20 cellular contexts compared by ENCODE assay signal in genomic region chr13:25630327-25630726, GRCh38.
"Had no signal": no experiment of that assay in that cellular context is flagged by ENCODE, and none has a peak within 500 bp of the region (broad histone marks: within the 10 kb centered on the region; RNA-seq: fewer than 3 reads in every experiment).

No MANE protein-coding gene starts in this region.

- DNase-seq: activated CD4-positive, alpha-beta memory T cell treated with anti-CD3 and anti-CD28 coated beads, Interleukin-2, amount 10 ng/mL, durations not matched to agents 7 days and 5 days; activated CD4-positive, alpha-beta T cell treated with anti-CD3 and anti-CD28 coated beads for 48 hours; activated CD4-positive, CD25-positive, alpha-beta regulatory T cell; activated CD8-positive, alpha-beta memory T cell treated with anti-CD3 and anti-CD28 coated beads, Interleukin-2, amount 10 ng/mL, durations not matched to agents 7 days and 5 days; activated naive CD4-positive, alpha-beta T cell treated with Interleukin-2 at 50 U/mL for 16 hours; activated naive CD8-positive, alpha-beta T cell treated with anti-CD3 and anti-CD28 coated beads, Interleukin-2, amount 50 U/mL, for 24 hours; activated T-cell treated with anti-CD3 and anti-CD28 coated beads, Interleukin-2, amount 50 U/mL, for 24 hours; anterior cingulate cortex; cerebellar nuclear complex; cortex of kidney; mesenchymal stem cell; mucosa of descending colon; naive B cell; right cardiac atrium; small intestine; stimulated activated CD4-positive, alpha-beta T cell treated with anti-CD3 and anti-CD28 coated beads, Interleukin-15, amount 100 ng/mL, for 24 hours; stimulated activated CD4-positive, alpha-beta T cell treated with anti-CD3 and anti-CD28 coated beads, Interleukin-2, amount 100 ng/mL, for 48 hours; T-helper 9 cell; transverse colon; uterus had no signal

- ATAC-seq: activated CD8-positive, alpha-beta memory T cell treated with anti-CD3 and anti-CD28 coated beads, Interleukin-2, amount 10 ng/mL, durations not matched to agents 7 days and 5 days; activated naive CD8-positive, alpha-beta T cell treated with anti-CD3 and anti-CD28 coated beads, Interleukin-2, amount 50 U/mL, for 24 hours; mucosa of descending colon; right cardiac atrium had no signal
